ENCODE assay signal across 9 cellular contexts in the genomic region with DNA sequence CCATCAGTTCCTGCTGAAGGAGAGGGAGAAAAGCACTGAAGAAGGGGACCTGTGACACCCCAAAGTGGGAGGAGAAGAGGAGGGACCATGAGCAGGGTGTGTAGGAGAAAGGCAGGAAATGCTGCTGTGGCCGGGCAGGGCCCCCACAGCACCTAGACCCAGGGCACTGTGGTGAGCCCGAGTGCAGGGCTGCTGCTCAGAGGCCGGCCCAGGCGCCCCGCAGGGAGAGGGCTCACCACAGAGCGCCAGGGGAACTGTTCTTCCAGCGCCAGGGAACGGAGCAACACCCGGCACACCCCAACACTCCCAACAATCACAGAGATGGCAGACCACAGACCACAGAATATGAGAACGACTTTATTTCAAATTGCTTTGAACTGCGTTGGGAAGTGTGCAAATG. TPM values are rescaled to one million over a fixed set of nuclear protein-coding genes. Genes with fewer than 3 reads are reported as not detected.
A peak's percentile ranks its signal among the peaks of the same experiment; 100 is the strongest.
DNase-seq lines count a peak whose midpoint lies in the region; ATAC-seq and TF ChIP-seq lines count a peak whose summit lies in the region.
"Not testable (repeated sequence)": the region's sequence is repeated elsewhere in the genome, so short reads cannot be mapped to it uniquely, and the experiment has no call there.
"Had no signal": no experiment of that assay in that cellular context is flagged by ENCODE, and none has a peak within 500 bp of the region (broad histone marks: within the 10 kb centered on the region; RNA-seq: fewer than 3 reads in every experiment).

No MANE protein-coding gene starts in this region.

- H3K27ac Mint-ChIP-seq in T-helper 2 cell treated with Interferon-gamma antibody and Interleukin-4, amounts not matched to agents 5 μg/mL and 100 μg/mL, for 36 hours = peak overlapping the region; percentile 84
- peak overlapping the region; percentile 79 for H3K27ac Mint-ChIP-seq in activated CD8-positive, alpha-beta memory T cell treated with anti-CD3 and anti-CD28 coated beads, Interleukin-2, amount 10 ng/mL, durations not matched to agents 7 days and 5 days
- H3K27ac Mint-ChIP-seq in activated naive CD4-positive, alpha-beta T cell treated with anti-CD3 and anti-CD28 coated beads, Interleukin-2, amount 50 U/mL, for 72 hours = peak overlapping the region; percentile 78 to 85
- peak overlapping the region; percentile 0 to 77 (median 54) for H3K27ac Mint-ChIP-seq in immature natural killer cell

- H3K27ac ChIP-seq in BLaER1 = not testable (repeated sequence)

- DNase-seq in GM12865 (ENCODE audit: low read depth) = peak; percentile 20
- peak; percentile 32 for DNase-seq in MV-4-11 (lab: John Stamatoyannopoulos, UW)
- peak; percentile 19 for DNase-seq in T-helper 2 cell treated with Interferon-gamma antibody and Interleukin-4, amounts not matched to agents 5 μg/mL and 100 μg/mL, for 36 hours (ENCODE audit: low spot score)
- DNase-seq in activated CD8-positive, alpha-beta memory T cell treated with anti-CD3 and anti-CD28 coated beads, Interleukin-2, amount 10 ng/mL, durations not matched to agents 7 days and 5 days = peak; percentile 62
- not testable (repeated sequence) for DNase-seq in activated naive CD4-positive, alpha-beta T cell treated with anti-CD3 and anti-CD28 coated beads, Interleukin-2, amount 50 U/mL, for 72 hours (ENCODE audit: low spot score in 2 of 2)
- peak in 2 of 3 donors; percentile 28 to 30 for DNase-seq in immature natural killer cell
- peak; percentile 26 for DNase-seq in stimulated activated naive CD8-positive, alpha-beta T cell treated with anti-CD3 and anti-CD28 coated beads, Interleukin-15, Interleukin-2, amounts not matched to agents 100 U/mL and 50 U/mL, for 24 hours

- CTCF ChIA-PET in activated CD8-positive, alpha-beta memory T cell treated with anti-CD3 and anti-CD28 coated beads, Interleukin-2, amount 10 ng/mL, durations not matched to agents 7 days and 5 days (lab: Charles Lee) = not testable (repeated sequence)

- H3K27me3 Mint-ChIP-seq in T-helper 2 cell treated with Interferon-gamma antibody and Interleukin-4, amounts not matched to agents 5 μg/mL and 100 μg/mL, for 36 hours (ENCODE audit: low read depth); activated CD8-positive, alpha-beta memory T cell treated with anti-CD3 and anti-CD28 coated beads, Interleukin-2, amount 10 ng/mL, durations not matched to agents 7 days and 5 days: not testable (repeated sequence)
- H3K27me3 Mint-ChIP-seq in immature natural killer cell (ENCODE audit: low read depth in 3 of 3) = peaks cover 5 to 13% (median 7%) of the 10 kb centered on the region in 3 donors

- H3K4me3 Mint-ChIP-seq in T-helper 2 cell treated with Interferon-gamma antibody and Interleukin-4, amounts not matched to agents 5 μg/mL and 100 μg/mL, for 36 hours = peak overlapping the region; percentile 81
- peak overlapping the region; percentile 64 for H3K4me3 Mint-ChIP-seq in activated CD8-positive, alpha-beta memory T cell treated with anti-CD3 and anti-CD28 coated beads, Interleukin-2, amount 10 ng/mL, durations not matched to agents 7 days and 5 days
- H3K4me3 Mint-ChIP-seq in immature natural killer cell = peak overlapping the region; percentile 62 to 69 (median 63)

- peaks cover 83% of the 10 kb centered on the region for H3K27me3 ChIP-seq in BLaER1

- H3K9ac ChIP-seq in BLaER1 = not testable (repeated sequence)

- H3K36me3 Mint-ChIP-seq in T-helper 2 cell treated with Interferon-gamma antibody and Interleukin-4, amounts not matched to agents 5 μg/mL and 100 μg/mL, for 36 hours (ENCODE audit: low read depth); activated CD8-positive, alpha-beta memory T cell treated with anti-CD3 and anti-CD28 coated beads, Interleukin-2, amount 10 ng/mL, durations not matched to agents 7 days and 5 days; activated naive CD4-positive, alpha-beta T cell treated with anti-CD3 and anti-CD28 coated beads, Interleukin-2, amount 50 U/mL, for 72 hours; immature natural killer cell: not testable (repeated sequence)

- peaks cover 11% of the 10 kb centered on the region; the same call in 1 of the 2 replicates for H3K9me3 ChIP-seq in BLaER1

- H4K20me1 ChIP-seq in BLaER1 = peaks cover 53% of the 10 kb centered on the region

- peaks cover 21% of the 10 kb centered on the region for H3K4me1 ChIP-seq in BLaER1

- H3K4me1 Mint-ChIP-seq in T-helper 2 cell treated with Interferon-gamma antibody and Interleukin-4, amounts not matched to agents 5 μg/mL and 100 μg/mL, for 36 hours (ENCODE audit: low read depth) = peaks cover 11% of the 10 kb centered on the region
- H3K4me1 Mint-ChIP-seq in activated CD8-positive, alpha-beta memory T cell treated with anti-CD3 and anti-CD28 coated beads, Interleukin-2, amount 10 ng/mL, durations not matched to agents 7 days and 5 days = peaks cover 18% of the 10 kb centered on the region
- peaks cover 15 to 28% of the 10 kb centered on the region in 2 donors for H3K4me1 Mint-ChIP-seq in immature natural killer cell

- peak overlapping the region; percentile 40 for H3K4me2 ChIP-seq in BLaER1

- not testable (repeated sequence) for H3K4me3 ChIP-seq in BLaER1; GM12865 (ENCODE audit: low read depth, low read length)

- ATAC-seq in activated CD8-positive, alpha-beta memory T cell treated with anti-CD3 and anti-CD28 coated beads, Interleukin-2, amount 10 ng/mL, durations not matched to agents 7 days and 5 days = peak; percentile 63
- peak; percentile 19 to 37 for ATAC-seq in activated naive CD4-positive, alpha-beta T cell treated with anti-CD3 and anti-CD28 coated beads, Interleukin-2, amount 50 U/mL, for 72 hours
- ATAC-seq in stimulated activated naive CD8-positive, alpha-beta T cell treated with anti-CD3 and anti-CD28 coated beads, Interleukin-15, Interleukin-2, amounts not matched to agents 100 U/mL and 50 U/mL, for 24 hours = peak; percentile 17

- not testable (repeated sequence) for TF ChIP-seq CTCF in GM12865 (IDR thresholded peaks at IDR 0.05; ENCODE audit: insufficient read depth, low read depth, low read length, missing control alignments)

- H3K36me3 ChIP-seq in BLaER1 = not testable (repeated sequence)

- not testable (repeated sequence) for H3K9me3 Mint-ChIP-seq in T-helper 2 cell treated with Interferon-gamma antibody and Interleukin-4, amounts not matched to agents 5 μg/mL and 100 μg/mL, for 36 hours; activated CD8-positive, alpha-beta memory T cell treated with anti-CD3 and anti-CD28 coated beads, Interleukin-2, amount 10 ng/mL, durations not matched to agents 7 days and 5 days (ENCODE audit: low read depth); activated naive CD4-positive, alpha-beta T cell treated with anti-CD3 and anti-CD28 coated beads, Interleukin-2, amount 50 U/mL, for 72 hours; immature natural killer cell

RNA-seq across cellular contexts. Expression of a gene that starts 44.3 kb away (rescaled TPM):
- total RNA-seq in activated CD8-positive, alpha-beta memory T cell treated with anti-CD3 and anti-CD28 coated beads, Interleukin-2, amount 10 ng/mL, durations not matched to agents 7 days and 5 days = 100 to 1,000 TPM in 1 of 2 experiments, 10 to 100 TPM in 1; 97.4 to 119 TPM
- 10 to 100 TPM in 1 of 2 donors, 1 to 10 TPM in 1; 6.8 to 43.0 TPM for total RNA-seq in activated naive CD4-positive, alpha-beta T cell treated with anti-CD3 and anti-CD28 coated beads, Interleukin-2, amount 50 U/mL, for 72 hours
- polyA plus RNA-seq in immature natural killer cell = 100 to 1,000 TPM in 1 of 3 donors, 10 to 100 TPM in 2; 31.1 to 108 (median 34.3) TPM
- polyA plus RNA-seq: BJ had no signal

RNA-seq across cellular contexts. Expression of a gene that starts 55.4 kb away (rescaled TPM):
- total RNA-seq in activated CD8-positive, alpha-beta memory T cell treated with anti-CD3 and anti-CD28 coated beads, Interleukin-2, amount 10 ng/mL, durations not matched to agents 7 days and 5 days = not detected
- total RNA-seq in activated naive CD4-positive, alpha-beta T cell treated with anti-CD3 and anti-CD28 coated beads, Interleukin-2, amount 50 U/mL, for 72 hours = not detected
- polyA plus RNA-seq in immature natural killer cell = not detected
- polyA plus RNA-seq: BJ had no signal
